ENCODE assay signal across 13 cellular contexts in the genomic region with DNA sequence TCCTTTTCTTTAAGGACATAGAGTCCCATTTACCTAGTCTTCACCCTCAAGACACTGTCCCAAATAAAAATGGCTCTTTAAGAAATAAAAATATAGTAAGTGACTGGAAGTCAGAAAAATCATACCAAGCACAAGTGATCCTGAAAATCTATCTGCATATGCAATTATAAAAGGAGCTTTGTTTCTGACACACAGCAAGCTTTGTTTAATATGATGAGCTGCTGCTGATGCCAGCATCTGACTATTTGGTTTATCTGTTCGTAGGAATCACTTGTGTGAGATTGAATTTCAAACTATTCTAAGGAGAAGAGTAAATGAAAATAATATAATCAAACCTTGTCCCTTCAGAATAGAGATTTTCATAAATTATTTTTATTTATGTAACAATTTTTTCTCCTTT.
DNase-seq lines count a peak whose midpoint lies in the region; ATAC-seq and TF ChIP-seq lines count a peak whose summit lies in the region.
"Had no signal": no experiment of that assay in that cellular context is flagged by ENCODE, and none has a peak within 500 bp of the region (broad histone marks: within the 10 kb centered on the region; RNA-seq: fewer than 3 reads in every experiment).

No MANE protein-coding gene starts in this region.

- no peaks in the 10 kb centered on the region for H3K27me3 Mint-ChIP-seq in activated naive CD8-positive, alpha-beta T cell treated with anti-CD3 and anti-CD28 coated beads for 36 hours
- H3K27me3 Mint-ChIP-seq: CD8-positive, alpha-beta memory T cell had no signal

- intact Hi-C loops in HCT116 (cut with micrococcal nuclease) (loop anchor here (5.0 kb wide), 1 partner anchor 185 kb away; no protein-coding TSS in a partner anchor), ascending aorta (cut with DNase I) (no loop called here)

- no peak for TF ChIP-seq POLR2A in HCT116 (IDR thresholded peaks at IDR 0.05; ENCODE audit: borderline replicate concordance, extremely low read depth, insufficient read depth, insufficient read length)

- no peaks in the 10 kb centered on the region for H4K20me1 ChIP-seq in HCT116 (ENCODE audit: insufficient read depth)
- H4K20me1 ChIP-seq: BLaER1 had no signal

- no peaks in the 10 kb centered on the region for H3K9me2 ChIP-seq in HCT116 (ENCODE audit: insufficient read depth)

- no peak overlapping the region for H3K27ac Mint-ChIP-seq in activated naive CD8-positive, alpha-beta T cell treated with anti-CD3 and anti-CD28 coated beads for 36 hours
- H3K27ac Mint-ChIP-seq: CD8-positive, alpha-beta memory T cell; HFFc6 had no signal

- H3K36me3 ChIP-seq in HCT116 (ENCODE audit: control insufficient read depth in 1 of 2, insufficient read depth in 2 of 2, low read length in 2 of 2) (0 out of 4 replicates have a peak, but pooled peaks cover 0 to 3% of the 10 kb centered on the region in 2 experiments), ascending aorta (no peaks in the 10 kb centered on the region)
- H3K36me3 ChIP-seq: BLaER1, HAP-1 had no signal

- no peak for TF ChIP-seq CTCF in HCT116 (IDR thresholded peaks at IDR 0.05 in 2 of 3, conservative IDR thresholded peaks at IDR 0.05 in 1 of 3; ENCODE audit: borderline replicate concordance in 1 of 3, insufficient read depth in 1 of 3, low read depth in 2 of 3, low read length in 2 of 3)
- no peak for TF ChIP-seq CTCF in ascending aorta (IDR thresholded peaks at IDR 0.05)

- no peak overlapping the region for H2AFZ ChIP-seq in HCT116 (ENCODE audit: low read depth, low read length, poor library complexity, severe bottlenecking)

- POLR2A ChIA-PET in HCT116 (lab: Charles Lee), result no interaction called here

- H3K4me2 ChIP-seq in HCT116 (ENCODE audit: low read length), result peak overlapping the region; percentile 58
- H3K4me2 ChIP-seq: A549, BLaER1 had no signal

- H3K4me3 ChIP-seq in HCT116 (replicated peaks in 1 of 2; ENCODE audit: low read depth in 1 of 2, low read length in 2 of 2) (peak overlapping the region in 1 of 2 experiments; percentile 3; a peak in 1 of 4 replicates), ascending aorta (no peak overlapping the region)
- H3K4me3 ChIP-seq: A549, BLaER1, HAP-1 had no signal

- peaks cover 95% of the 10 kb centered on the region for H3K79me2 ChIP-seq in HCT116 (ENCODE audit: insufficient read depth, low read length)

- H3K9ac ChIP-seq in HCT116 (ENCODE audit: low read length), result peak overlapping the region; percentile 54
- H3K9ac ChIP-seq: BLaER1 had no signal

- RAD21 ChIA-PET in HCT116 (lab: Charles Lee; ENCODE audit: low non-redundant PET in 1 of 2, low total read pairs in 2 of 2, uncharacterized antibody in 2 of 2, unreplicated experiment in 2 of 2), result no interaction called here

- no peak overlapping the region for H3K4me3 Mint-ChIP-seq in activated naive CD8-positive, alpha-beta T cell treated with anti-CD3 and anti-CD28 coated beads for 36 hours
- H3K4me3 Mint-ChIP-seq: CD8-positive, alpha-beta memory T cell; HFFc6 had no signal

- no peak for ATAC-seq in HCT116
- ATAC-seq in GM21619 (IDR thresholded peaks at IDR 0.05; ENCODE audit: unreplicated experiment), result no peak
- ATAC-seq: A549 had no signal

- H3K9me3 ChIP-seq in HCT116 (ENCODE audit: control insufficient read depth in 1 of 2, insufficient read depth in 1 of 2, low read depth in 1 of 2, low read length in 2 of 2) (no peaks in the 10 kb centered on the region), ascending aorta (no peaks in the 10 kb centered on the region)
- H3K9me3 ChIP-seq: A549, BLaER1, HAP-1 had no signal

- peaks cover 3% of the 10 kb centered on the region for H3K9me3 Mint-ChIP-seq in activated naive CD8-positive, alpha-beta T cell treated with anti-CD3 and anti-CD28 coated beads for 36 hours

- no peaks in the 10 kb centered on the region for H3K27me3 ChIP-seq in HCT116 (ENCODE audit: insufficient read depth, low read length)
- no peaks in the 10 kb centered on the region for H3K27me3 ChIP-seq in ascending aorta
- H3K27me3 ChIP-seq: BLaER1 had no signal

- no peak for DNase-seq in HCT116 (ENCODE audit: low read depth, low spot score)
- DNase-seq in ascending aorta (ENCODE audit: low spot score in 2 of 2), result no peak
- peak; percentile 47 for DNase-seq in medulla oblongata (ENCODE audit: extremely low spot score)
- DNase-seq in activated naive CD8-positive, alpha-beta T cell treated with anti-CD3 and anti-CD28 coated beads for 36 hours, result no peak
- no peak for DNase-seq in NK-92 (lab: John Stamatoyannopoulos, UW; ENCODE audit: unreplicated experiment)
- DNase-seq: CD8-positive, alpha-beta memory T cell; DMS53; GF-D8; HFFc6 had no signal

- peak overlapping the region; percentile 86; the same call in 1 of the 2 replicates for H3K27ac ChIP-seq in HCT116 (ENCODE audit: low read depth, low read length)
- peak overlapping the region; percentile 14 to 38 for H3K27ac ChIP-seq in ascending aorta
- H3K27ac ChIP-seq: A549, BLaER1 had no signal

- TF ChIP-seq RAD21 in HCT116 (IDR thresholded peaks at IDR 0.05; ENCODE audit: low read depth), result no peak

- CTCF ChIA-PET in HCT116 (lab: Charles Lee), result no interaction called here

- no peaks in the 10 kb centered on the region for H3K36me3 Mint-ChIP-seq in activated naive CD8-positive, alpha-beta T cell treated with anti-CD3 and anti-CD28 coated beads for 36 hours
- H3K36me3 Mint-ChIP-seq: CD8-positive, alpha-beta memory T cell had no signal

- BruUV-seq in HCT116 (replicated peaks; lab: Mats Ljungman, UMichigan), result no TSS peak

- H3K4me1 Mint-ChIP-seq in activated naive CD8-positive, alpha-beta T cell treated with anti-CD3 and anti-CD28 coated beads for 36 hours, result no peaks in the 10 kb centered on the region
- H3K4me1 Mint-ChIP-seq: CD8-positive, alpha-beta memory T cell had no signal

- peaks cover 88 to 97% of the 10 kb centered on the region in 2 experiments for H3K4me1 ChIP-seq in HCT116 (ENCODE audit: control insufficient read depth in 1 of 2, insufficient read depth in 2 of 2, low read length in 2 of 2)
- H3K4me1 ChIP-seq in ascending aorta, result peaks cover 3 to 7% of the 10 kb centered on the region in 2 donors
- H3K4me1 ChIP-seq: A549, BLaER1, HAP-1 had no signal

TF ChIP-seq in HCT116, 20 proteins besides CTCF, POLR2A, EP300 and RAD21:
- TF ChIP-seq ELF1 (IDR thresholded peaks at IDR 0.05; ENCODE audit: borderline replicate concordance, low read depth) (no peak), POLR2AphosphoS5 (IDR thresholded peaks at IDR 0.05; ENCODE audit: low read depth, low read length) (no peak), JUND (IDR thresholded peaks at IDR 0.05) (no peak), ZFX (IDR thresholded peaks at IDR 0.05) (no peak)
- TF ChIP-seq, protein P1, sequence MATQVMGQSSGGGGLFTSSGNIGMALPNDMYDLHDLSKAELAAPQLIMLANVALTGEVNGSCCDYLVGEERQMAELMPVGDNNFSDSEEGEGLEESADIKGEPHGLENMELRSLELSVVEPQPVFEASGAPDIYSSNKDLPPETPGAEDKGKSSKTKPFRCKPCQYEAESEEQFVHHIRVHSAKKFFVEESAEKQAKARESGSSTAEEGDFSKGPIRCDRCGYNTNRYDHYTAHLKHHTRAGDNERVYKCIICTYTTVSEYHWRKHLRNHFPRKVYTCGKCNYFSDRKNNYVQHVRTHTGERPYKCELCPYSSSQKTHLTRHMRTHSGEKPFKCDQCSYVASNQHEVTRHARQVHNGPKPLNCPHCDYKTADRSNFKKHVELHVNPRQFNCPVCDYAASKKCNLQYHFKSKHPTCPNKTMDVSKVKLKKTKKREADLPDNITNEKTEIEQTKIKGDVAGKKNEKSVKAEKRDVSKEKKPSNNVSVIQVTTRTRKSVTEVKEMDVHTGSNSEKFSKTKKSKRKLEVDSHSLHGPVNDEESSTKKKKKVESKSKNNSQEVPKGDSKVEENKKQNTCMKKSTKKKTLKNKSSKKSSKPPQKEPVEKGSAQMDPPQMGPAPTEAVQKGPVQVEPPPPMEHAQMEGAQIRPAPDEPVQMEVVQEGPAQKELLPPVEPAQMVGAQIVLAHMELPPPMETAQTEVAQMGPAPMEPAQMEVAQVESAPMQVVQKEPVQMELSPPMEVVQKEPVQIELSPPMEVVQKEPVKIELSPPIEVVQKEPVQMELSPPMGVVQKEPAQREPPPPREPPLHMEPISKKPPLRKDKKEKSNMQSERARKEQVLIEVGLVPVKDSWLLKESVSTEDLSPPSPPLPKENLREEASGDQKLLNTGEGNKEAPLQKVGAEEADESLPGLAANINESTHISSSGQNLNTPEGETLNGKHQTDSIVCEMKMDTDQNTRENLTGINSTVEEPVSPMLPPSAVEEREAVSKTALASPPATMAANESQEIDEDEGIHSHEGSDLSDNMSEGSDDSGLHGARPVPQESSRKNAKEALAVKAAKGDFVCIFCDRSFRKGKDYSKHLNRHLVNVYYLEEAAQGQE (IDR thresholded peaks at IDR 0.05; ENCODE audit: low read depth), result no peak
- TF ChIP-seq, protein P2, sequence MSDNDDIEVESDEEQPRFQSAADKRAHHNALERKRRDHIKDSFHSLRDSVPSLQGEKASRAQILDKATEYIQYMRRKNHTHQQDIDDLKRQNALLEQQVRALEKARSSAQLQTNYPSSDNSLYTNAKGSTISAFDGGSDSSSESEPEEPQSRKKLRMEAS (IDR thresholded peaks at IDR 0.05), result no peak
